Comparison of ENCODE assay signal across 1 cellular context in the genomic region with DNA sequence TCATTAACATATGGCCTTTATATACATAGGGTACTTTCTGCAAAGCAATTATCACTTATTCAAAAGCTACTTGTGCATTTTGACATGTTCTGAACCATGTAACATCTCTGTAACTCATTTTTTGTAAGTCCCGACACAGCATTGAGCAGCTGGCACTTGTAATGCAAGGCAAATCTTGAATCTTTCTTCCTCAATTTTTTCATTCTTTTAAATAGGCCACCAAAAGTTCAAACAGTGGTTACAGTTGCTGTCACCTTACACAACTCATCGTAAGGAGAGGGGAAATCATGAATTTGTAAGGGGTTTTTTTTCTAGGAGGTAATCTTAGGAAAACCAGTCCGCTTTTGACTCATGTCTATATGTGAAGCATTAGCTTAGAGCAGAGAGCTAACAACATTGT.
TF ChIP-seq lines count a peak whose summit lies in the region.

No MANE protein-coding gene starts in this region.

TF ChIP-seq in GM12878, 131 proteins besides CTCF, POLR2A, EP300 and RAD21 (continued from another document):
- TF ChIP-seq, protein P1, sequence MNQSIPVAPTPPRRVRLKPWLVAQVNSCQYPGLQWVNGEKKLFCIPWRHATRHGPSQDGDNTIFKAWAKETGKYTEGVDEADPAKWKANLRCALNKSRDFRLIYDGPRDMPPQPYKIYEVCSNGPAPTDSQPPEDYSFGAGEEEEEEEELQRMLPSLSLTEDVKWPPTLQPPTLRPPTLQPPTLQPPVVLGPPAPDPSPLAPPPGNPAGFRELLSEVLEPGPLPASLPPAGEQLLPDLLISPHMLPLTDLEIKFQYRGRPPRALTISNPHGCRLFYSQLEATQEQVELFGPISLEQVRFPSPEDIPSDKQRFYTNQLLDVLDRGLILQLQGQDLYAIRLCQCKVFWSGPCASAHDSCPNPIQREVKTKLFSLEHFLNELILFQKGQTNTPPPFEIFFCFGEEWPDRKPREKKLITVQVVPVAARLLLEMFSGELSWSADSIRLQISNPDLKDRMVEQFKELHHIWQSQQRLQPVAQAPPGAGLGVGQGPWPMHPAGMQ (IDR thresholded peaks at IDR 0.05; ENCODE audit: borderline replicate concordance) = no peak
- TF ChIP-seq SMAD1 (IDR thresholded peaks at IDR 0.05; ENCODE audit: low read depth, partially characterized antibody) = no peak
- no peak for TF ChIP-seq RFX5 (IDR thresholded peaks at IDR 0.05; ENCODE audit: low read depth, low read length)
- TF ChIP-seq, protein P2, sequence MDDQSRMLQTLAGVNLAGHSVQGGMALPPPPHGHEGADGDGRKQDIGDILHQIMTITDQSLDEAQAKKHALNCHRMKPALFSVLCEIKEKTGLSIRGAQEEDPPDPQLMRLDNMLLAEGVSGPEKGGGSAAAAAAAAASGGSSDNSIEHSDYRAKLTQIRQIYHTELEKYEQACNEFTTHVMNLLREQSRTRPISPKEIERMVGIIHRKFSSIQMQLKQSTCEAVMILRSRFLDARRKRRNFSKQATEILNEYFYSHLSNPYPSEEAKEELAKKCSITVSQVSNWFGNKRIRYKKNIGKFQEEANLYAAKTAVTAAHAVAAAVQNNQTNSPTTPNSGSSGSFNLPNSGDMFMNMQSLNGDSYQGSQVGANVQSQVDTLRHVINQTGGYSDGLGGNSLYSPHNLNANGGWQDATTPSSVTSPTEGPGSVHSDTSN (IDR thresholded peaks at IDR 0.05; ENCODE audit: insufficient replicate concordance, low read depth, low read length) = no peak
- TF ChIP-seq, protein P3, sequence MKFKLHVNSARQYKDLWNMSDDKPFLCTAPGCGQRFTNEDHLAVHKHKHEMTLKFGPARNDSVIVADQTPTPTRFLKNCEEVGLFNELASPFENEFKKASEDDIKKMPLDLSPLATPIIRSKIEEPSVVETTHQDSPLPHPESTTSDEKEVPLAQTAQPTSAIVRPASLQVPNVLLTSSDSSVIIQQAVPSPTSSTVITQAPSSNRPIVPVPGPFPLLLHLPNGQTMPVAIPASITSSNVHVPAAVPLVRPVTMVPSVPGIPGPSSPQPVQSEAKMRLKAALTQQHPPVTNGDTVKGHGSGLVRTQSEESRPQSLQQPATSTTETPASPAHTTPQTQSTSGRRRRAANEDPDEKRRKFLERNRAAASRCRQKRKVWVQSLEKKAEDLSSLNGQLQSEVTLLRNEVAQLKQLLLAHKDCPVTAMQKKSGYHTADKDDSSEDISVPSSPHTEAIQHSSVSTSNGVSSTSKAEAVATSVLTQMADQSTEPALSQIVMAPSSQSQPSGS (IDR thresholded peaks at IDR 0.05; ENCODE audit: low read length) = no peak
- TF ChIP-seq NR2F1 (conservative IDR thresholded peaks at IDR 0.05) = peak; percentile 43; the same call in 1 of the 2 replicates
- no peak for TF ChIP-seq POLR2AphosphoS2 (IDR thresholded peaks at IDR 0.05; ENCODE audit: low read depth, low read length)
- TF ChIP-seq, protein P4, sequence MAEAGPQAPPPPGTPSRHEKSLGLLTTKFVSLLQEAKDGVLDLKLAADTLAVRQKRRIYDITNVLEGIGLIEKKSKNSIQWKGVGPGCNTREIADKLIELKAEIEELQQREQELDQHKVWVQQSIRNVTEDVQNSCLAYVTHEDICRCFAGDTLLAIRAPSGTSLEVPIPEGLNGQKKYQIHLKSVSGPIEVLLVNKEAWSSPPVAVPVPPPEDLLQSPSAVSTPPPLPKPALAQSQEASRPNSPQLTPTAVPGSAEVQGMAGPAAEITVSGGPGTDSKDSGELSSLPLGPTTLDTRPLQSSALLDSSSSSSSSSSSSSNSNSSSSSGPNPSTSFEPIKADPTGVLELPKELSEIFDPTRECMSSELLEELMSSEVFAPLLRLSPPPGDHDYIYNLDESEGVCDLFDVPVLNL (IDR thresholded peaks at IDR 0.05; ENCODE audit: low read depth, low read length) = no peak
- TF ChIP-seq, protein P5, sequence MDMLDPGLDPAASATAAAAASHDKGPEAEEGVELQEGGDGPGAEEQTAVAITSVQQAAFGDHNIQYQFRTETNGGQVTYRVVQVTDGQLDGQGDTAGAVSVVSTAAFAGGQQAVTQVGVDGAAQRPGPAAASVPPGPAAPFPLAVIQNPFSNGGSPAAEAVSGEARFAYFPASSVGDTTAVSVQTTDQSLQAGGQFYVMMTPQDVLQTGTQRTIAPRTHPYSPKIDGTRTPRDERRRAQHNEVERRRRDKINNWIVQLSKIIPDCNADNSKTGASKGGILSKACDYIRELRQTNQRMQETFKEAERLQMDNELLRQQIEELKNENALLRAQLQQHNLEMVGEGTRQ (IDR thresholded peaks at IDR 0.05; ENCODE audit: borderline replicate concordance, low read depth, low read length) = no peak
